8 cellular contexts compared by ENCODE assay signal in the genomic region with DNA sequence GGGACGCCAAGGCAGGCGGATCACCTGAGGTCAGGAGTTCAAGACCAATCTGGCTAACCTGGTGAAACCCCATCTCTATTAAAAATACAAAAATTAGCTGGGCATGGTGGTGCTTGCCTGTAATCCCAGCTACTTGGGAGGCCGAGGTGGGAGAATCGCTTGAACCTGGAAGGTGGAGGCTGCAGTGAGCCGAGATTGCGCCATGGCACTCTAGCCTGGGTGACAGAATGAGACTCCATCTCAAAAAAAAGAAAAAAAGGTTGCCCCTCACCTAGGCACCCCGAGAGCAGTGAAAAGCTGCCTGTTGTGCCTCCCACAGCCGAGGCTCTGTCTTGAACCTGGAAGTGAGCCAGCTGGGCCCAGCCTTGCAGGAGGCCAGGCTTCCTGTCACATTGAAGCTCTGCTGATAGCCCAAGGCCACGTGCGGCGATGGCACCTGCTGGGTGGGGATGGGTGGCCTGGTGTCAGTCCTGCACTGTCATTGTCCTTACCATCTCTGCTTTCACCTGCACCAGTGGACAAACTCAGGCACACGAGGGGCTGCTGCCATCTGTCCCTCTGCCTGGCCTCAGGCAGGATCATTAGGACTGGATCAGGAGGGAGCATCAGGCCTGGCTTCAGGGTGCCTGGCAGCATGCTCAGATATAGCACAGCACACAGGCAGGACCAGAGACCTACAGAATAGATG. TPM values are rescaled to one million over a fixed set of nuclear protein-coding genes. Genes with fewer than 3 reads are reported as not detected.
DNase-seq lines count a peak whose midpoint lies in the region; ATAC-seq, FAIRE-seq and TF ChIP-seq lines count a peak whose summit lies in the region.

No MANE protein-coding gene starts in this region.

- H3K4me2 ChIP-seq in DOHH2 (ENCODE audit: low read length) (peak overlapping the region; percentile 50), OCI-LY1 (ENCODE audit: low read length) (no peak overlapping the region; the same call in 1 of the 2 replicates), GM12878 (ENCODE audit: control insufficient read depth, insufficient read depth) (no peak overlapping the region), neural progenitor cell (no peak overlapping the region)

- peaks cover 37% of the 10 kb centered on the region for H3F3A ChIP-seq in DOHH2 (ENCODE audit: control insufficient read depth, insufficient read depth)
- peaks cover 9% of the 10 kb centered on the region for H3F3A ChIP-seq in OCI-LY1 (ENCODE audit: insufficient read depth, low read length)
- H3F3A ChIP-seq in neural progenitor cell (ENCODE audit: low read depth): peaks cover 29% of the 10 kb centered on the region

- SMC1A ChIA-PET in GM12878 (lab: Charles Lee; ENCODE audit: uncharacterized antibody, unreplicated experiment): interaction anchor here (2.7 to 7.4 kb wide), 3 partner anchors 13 to 42 kb away, joined by 15 to 62 read pairs (median 34); no protein-coding TSS in a partner anchor

- no peaks in the 10 kb centered on the region for H3K9me3 ChIP-seq in DOHH2 (ENCODE audit: control insufficient read depth, insufficient read depth, low read length)
- H3K9me3 ChIP-seq in OCI-LY1 (ENCODE audit: low read length): no peaks in the 10 kb centered on the region
- no peaks in the 10 kb centered on the region for H3K9me3 ChIP-seq in GM12878 (replicated peaks; ENCODE audit: control insufficient read depth, insufficient read depth, low read length)
- no peaks in the 10 kb centered on the region for H3K9me3 ChIP-seq in neural progenitor cell (ENCODE audit: low read depth)

- H3K4me1 ChIP-seq in DOHH2 (ENCODE audit: control insufficient read depth, low read length) (peaks cover 72% of the 10 kb centered on the region), OCI-LY1 (ENCODE audit: insufficient read depth, low read length, severe bottlenecking) (peaks cover 64% of the 10 kb centered on the region), GM12878 (ENCODE audit: control insufficient read depth, insufficient read depth, low read length) (peaks cover 40% of the 10 kb centered on the region), neural progenitor cell (peaks cover 17% of the 10 kb centered on the region)

- H4K20me1 ChIP-seq in DOHH2 (ENCODE audit: control insufficient read depth, insufficient read depth, low read depth, low read length): no peaks in the 10 kb centered on the region
- H4K20me1 ChIP-seq in OCI-LY1 (ENCODE audit: insufficient read depth, low read length): no peaks in the 10 kb centered on the region
- no peaks in the 10 kb centered on the region for H4K20me1 ChIP-seq in GM12878 (ENCODE audit: control insufficient read depth, insufficient read depth)
- no peaks in the 10 kb centered on the region for H4K20me1 ChIP-seq in neural progenitor cell (ENCODE audit: low read depth)

- CTCF ChIA-PET in GM12878 (lab: Yijun Ruan, JAX): interaction anchor here (2.4 to 7.4 kb wide), 3 partner anchors 14 to 42 kb away, joined by 7 to 59 read pairs (median 12); a partner anchor contains a TSS

- TF ChIP-seq POLR2A in GM12878 (IDR thresholded peaks at IDR 0.05; ENCODE audit: low read depth, low read length): no peak

- no peak overlapping the region for H2AFZ ChIP-seq in OCI-LY1 (ENCODE audit: low read length)
- no peak overlapping the region; the same call in 1 of the 2 replicates for H2AFZ ChIP-seq in GM12878 (ENCODE audit: control insufficient read depth, low read depth, low read length)
- no peak overlapping the region for H2AFZ ChIP-seq in neural progenitor cell (replicated peaks)

- H3K36me3 ChIP-seq in DOHH2 (ENCODE audit: control insufficient read depth, low read length) (no peaks in the 10 kb centered on the region), OCI-LY1 (ENCODE audit: insufficient read depth, low read length) (no peaks in the 10 kb centered on the region), GM12878 (ENCODE audit: control insufficient read depth in 2 of 2, insufficient read depth in 2 of 2, low read length in 1 of 2) (no peaks in the 10 kb centered on the region), neural progenitor cell (no peaks in the 10 kb centered on the region), H7 (replicated peaks; ENCODE audit: control insufficient read depth, insufficient read depth, low read length) (no peaks in the 10 kb centered on the region)

- H3K27me3 ChIP-seq in DOHH2 (ENCODE audit: control insufficient read depth, low read length) (no peaks in the 10 kb centered on the region), OCI-LY1 (ENCODE audit: insufficient read depth, low read length) (no peaks in the 10 kb centered on the region), GM12878 (replicated peaks in 1 of 2; ENCODE audit: control insufficient read depth in 2 of 2, insufficient read depth in 2 of 2, low read length in 1 of 2) (no peaks in the 10 kb centered on the region), neural progenitor cell (peaks cover 17% of the 10 kb centered on the region), H7 (ENCODE audit: control insufficient read depth, insufficient read depth, low read length) (no peaks in the 10 kb centered on the region)

- peaks cover 12% of the 10 kb centered on the region for H3K79me2 ChIP-seq in DOHH2 (ENCODE audit: control insufficient read depth, low read length)
- no peaks in the 10 kb centered on the region for H3K79me2 ChIP-seq in OCI-LY1 (ENCODE audit: insufficient read depth, low read length)
- peaks cover 8% of the 10 kb centered on the region for H3K79me2 ChIP-seq in GM12878 (ENCODE audit: control insufficient read depth, insufficient read depth, low read length)
- no peaks in the 10 kb centered on the region for H3K79me2 ChIP-seq in neural progenitor cell (ENCODE audit: low read depth)

- H3K27ac ChIP-seq in DOHH2 (ENCODE audit: low read depth, low read length): peak overlapping the region; percentile 99
- H3K27ac ChIP-seq in OCI-LY1 (ENCODE audit: low read depth, low read length, poor library complexity, severe bottlenecking): peak overlapping the region; percentile 90
- 0 out of 2 replicates have a peak overlapping the region, but pooled peaks have one; percentile 22 for H3K27ac ChIP-seq in GM12878 (ENCODE audit: control insufficient read depth, insufficient read depth)
- no peak overlapping the region for H3K27ac ChIP-seq in neural progenitor cell

- H3K9me3 Mint-ChIP-seq in neural progenitor cell: no peaks in the 10 kb centered on the region

- no TSS peak for BruUV-seq in GM12878 (replicated peaks; lab: Mats Ljungman, UMichigan)

- RAD21 ChIA-PET in GM12878 (lab: Charles Lee; ENCODE audit: unreplicated experiment): interaction anchor here (1.0 to 8.4 kb wide), 3 partner anchors 19 to 58 kb away, joined by 3 to 137 read pairs (median 73); no protein-coding TSS in a partner anchor

- no peaks in the 10 kb centered on the region for H3K9me2 ChIP-seq in DOHH2 (replicated peaks; ENCODE audit: control insufficient read depth, low read length)
- H3K9me2 ChIP-seq in OCI-LY1 (ENCODE audit: low read depth, low read length): no peaks in the 10 kb centered on the region

- TF ChIP-seq CTCF in DOHH2 (IDR thresholded peaks at IDR 0.05; ENCODE audit: low read depth, low read length, poor library complexity, severe bottlenecking): no peak
- TF ChIP-seq CTCF in OCI-LY1 (IDR thresholded peaks at IDR 0.05; ENCODE audit: low read length): no peak
- no peak for TF ChIP-seq CTCF in GM12878 (IDR thresholded peaks at IDR 0.05 in 2 of 3, conservative IDR thresholded peaks at IDR 0.05 in 1 of 3; ENCODE audit: control insufficient read depth in 2 of 3, extremely low read depth in 1 of 3, insufficient read depth in 1 of 3, low read depth in 3 of 3, low read length in 3 of 3)
- no peak for TF ChIP-seq CTCF in neural progenitor cell (IDR thresholded peaks at IDR 0.05)

- H3K27ac Mint-ChIP-seq in neural progenitor cell: peak overlapping the region; percentile 90

- DNase-seq in GM12878 (ENCODE audit: low read depth, low spot score): no peak
- DNase-seq in neural progenitor cell (ENCODE audit: low spot score): no peak
- no peak for DNase-seq in H7
- DNase-seq in AG08395 (ENCODE audit: low spot score): no peak

- H3K27me3 Mint-ChIP-seq in neural progenitor cell (ENCODE audit: insufficient read depth, low read depth): peaks cover 14% of the 10 kb centered on the region

- ATAC-seq in GM12878: no peak
- no peak for ATAC-seq in esophagus mucosa
- ATAC-seq in HG03439 (IDR thresholded peaks at IDR 0.05; ENCODE audit: unreplicated experiment): no peak

- peak overlapping the region; percentile 39; the same call in 1 of the 2 replicates for H3K9ac ChIP-seq in OCI-LY1 (ENCODE audit: low read length)
- no peak overlapping the region for H3K9ac ChIP-seq in GM12878 (ENCODE audit: control insufficient read depth, insufficient read depth, low read length)
- H3K9ac ChIP-seq in neural progenitor cell: no peak overlapping the region

- no peak for TF ChIP-seq EP300 in GM12878 (IDR thresholded peaks at IDR 0.05; ENCODE audit: borderline replicate concordance in 1 of 2, control insufficient read depth in 1 of 2, low read depth in 2 of 2, low read length in 2 of 2)

- intact Hi-C loops in GM12878 (cut with micrococcal nuclease; ENCODE audit: unreplicated experiment): no loop called here

- FAIRE-seq in GM12878 (lab: Jason Lieb, UNC): no peak

- no peaks in the 10 kb centered on the region for H3K36me3 Mint-ChIP-seq in neural progenitor cell

- no peak overlapping the region for H3K4me3 Mint-ChIP-seq in neural progenitor cell

- H3K4me1 Mint-ChIP-seq in neural progenitor cell: peaks cover 48% of the 10 kb centered on the region

- WGBS in GM12878 (ENCODE audit: insufficient coverage, insufficient replicate concordance, low lambda C conversion rate, missing lambda C conversion rate): 68% methylated on average over 12 of the region's 12 CpGs

- no peak for TF ChIP-seq RAD21 in GM12878 (IDR thresholded peaks at IDR 0.05; ENCODE audit: insufficient read depth, low read depth, low read length)

- peak overlapping the region; percentile 24; the same call in 1 of the 2 replicates for H3K4me3 ChIP-seq in DOHH2 (ENCODE audit: low read length)
- no peak overlapping the region for H3K4me3 ChIP-seq in OCI-LY1 (ENCODE audit: low read depth, low read length, poor library complexity, severe bottlenecking)
- H3K4me3 ChIP-seq in GM12878: no peak overlapping the region
- H3K4me3 ChIP-seq in neural progenitor cell: no peak overlapping the region
- H3K4me3 ChIP-seq in H7 (ENCODE audit: insufficient read depth, low read depth, low read length): no peak overlapping the region

- in situ Hi-C loops in GM12878 (cut with MboI): no loop called here

- POLR2A ChIA-PET in GM12878 (lab: Charles Lee): interaction anchor here (0.5 to 6.1 kb wide), 6 partner anchors 10 to 43 kb away, joined by 3 to 75 read pairs (median 6); a partner anchor contains a TSS

RNA-seq across cellular contexts. Expression of a gene that starts 37.8 kb away (rescaled TPM):
- total RNA-seq in GM12878 (2013; cell fraction: nucleolus; rRNA removed): 25.8 and 26.5 TPM in 2 replicates
- total RNA-seq in GM12878 (2014; rRNA removed) (27.0 and 29.9 TPM in 2 replicates), GM12878 (2014; rRNA removed; fragmentation: Illumina TruSeq; extraction: Trizol) (16.0 and 18.0 TPM in 2 replicates), GM12878 (2021) (26.9 and 27.7 TPM in 2 replicates), neural progenitor cell (ENCODE audit: low replicate concordance) (8.8 and 16.1 TPM in 2 replicates), esophagus mucosa (21.6 TPM)
- 8.5 TPM for polyA plus RNA-seq in GM12878 (2011; ENCODE audit: low read depth)
- polyA plus RNA-seq in GM12878 (2011; rRNA removed) (4.5 and 10.7 TPM in 2 replicates), GM12878 (2014; fragmentation: Illumina TruSeq; extraction: Trizol) (11.1 and 19.3 TPM in 2 replicates), GM12878 (2014; fragmentation: Nextera tagmentation; extraction: Ambion mirVana) (1 to 10 TPM; 4.6 to 7.6 TPM), GM12878 (2014; rRNA removed) (18.4 and 22.7 TPM in 2 replicates), GM12878 (2016; fragmentation: Nextera tagmentation; extraction: Ambion mirVana) (10 to 100 TPM; 28.7 to 31.6 TPM)
- polyA plus RNA-seq in GM12878 (2011; cell fraction: cytosol; rRNA removed): 13.3 and 15.1 TPM in 2 replicates
- polyA plus RNA-seq in GM12878 (2011; cell fraction: nucleus; rRNA removed): 27.0 and 29.8 TPM in 2 replicates
- 13.1 and 16.0 TPM in 2 replicates for polyA plus RNA-seq in GM12878 (2012)
- polyA minus RNA-seq in GM12878 (2011; rRNA and poly(A)+ RNA removed): 7.8 and 11.3 TPM in 2 replicates
- polyA minus RNA-seq in GM12878 (2011; cell fraction: cytosol; rRNA and poly(A)+ RNA removed): 6.5 and 9.6 TPM in 2 replicates
- polyA minus RNA-seq in GM12878 (2011; cell fraction: nucleus; rRNA and poly(A)+ RNA removed): 9.7 and 19.6 TPM in 2 replicates
- 18.8 and 19.3 TPM in 2 replicates for total RNA-seq in H7 (2014; rRNA removed; shearing (Covaris generic))

RNA-seq across cellular contexts. Expression of a gene that starts 43.2 kb away (rescaled TPM):
- 278 and 329 TPM in 2 replicates for total RNA-seq in GM12878 (2013; cell fraction: nucleolus; rRNA removed)
- total RNA-seq in GM12878 (2014; rRNA removed) (227 and 228 TPM in 2 replicates), GM12878 (2014; rRNA removed; fragmentation: Illumina TruSeq; extraction: Trizol) (75.4 and 76.9 TPM in 2 replicates), GM12878 (2021) (192 and 210 TPM in 2 replicates), neural progenitor cell (ENCODE audit: low replicate concordance) (257 and 436 TPM in 2 replicates), esophagus mucosa (417 TPM)
- 31.9 TPM for polyA plus RNA-seq in GM12878 (2011; ENCODE audit: low read depth)
- polyA plus RNA-seq in GM12878 (2011; rRNA removed) (181 and 277 TPM in 2 replicates), GM12878 (2014; fragmentation: Illumina TruSeq; extraction: Trizol) (35.2 and 44.5 TPM in 2 replicates), GM12878 (2014; fragmentation: Nextera tagmentation; extraction: Ambion mirVana) (1 to 10 TPM; 2.1 to 5.0 TPM), GM12878 (2014; rRNA removed) (174 and 190 TPM in 2 replicates), GM12878 (2016; fragmentation: Nextera tagmentation; extraction: Ambion mirVana) (100 to 1,000 TPM; 245 to 268 TPM)
- 307 and 319 TPM in 2 replicates for polyA plus RNA-seq in GM12878 (2011; cell fraction: cytosol; rRNA removed)
- polyA plus RNA-seq in GM12878 (2011; cell fraction: nucleus; rRNA removed): 445 and 463 TPM in 2 replicates
- polyA plus RNA-seq in GM12878 (2012): 108 and 193 TPM in 2 replicates
- polyA minus RNA-seq in GM12878 (2011; rRNA and poly(A)+ RNA removed): 219 and 366 TPM in 2 replicates
- 187 and 217 TPM in 2 replicates for polyA minus RNA-seq in GM12878 (2011; cell fraction: cytosol; rRNA and poly(A)+ RNA removed)
- 480 and 614 TPM in 2 replicates for polyA minus RNA-seq in GM12878 (2011; cell fraction: nucleus; rRNA and poly(A)+ RNA removed)
- 54.2 and 123 TPM in 2 replicates for total RNA-seq in H7 (2014; rRNA removed; shearing (Covaris generic))
